Comparison of ENCODE assay signal across 18 cellular contexts in genomic region chr18:76827205-76827885, GRCh38. TPM values are rescaled to one million over a fixed set of nuclear protein-coding genes. Genes with fewer than 3 reads are reported as not detected.
DNase-seq lines count a peak whose midpoint lies in the region; ATAC-seq, FAIRE-seq and TF ChIP-seq lines count a peak whose summit lies in the region.
"Had no signal": no experiment of that assay in that cellular context is flagged by ENCODE, and none has a peak within 500 bp of the region (broad histone marks: within the 10 kb centered on the region; RNA-seq: fewer than 3 reads in every experiment).

No MANE protein-coding gene starts in this region.

- H3K9me3 ChIP-seq in GM23248 (ENCODE audit: low read depth) (no peaks in the 10 kb centered on the region), astrocyte (ENCODE audit: insufficient read depth, low read depth, low read length) (no peaks in the 10 kb centered on the region)
- H3K9me3 ChIP-seq: mucosa of descending colon, pancreas had no signal

- H3K4me2 ChIP-seq in GM23248 (ENCODE audit: unreplicated experiment) (no peak overlapping the region), astrocyte (ENCODE audit: low read length) (peak overlapping the region; percentile 52)

- WGBS in GM23248 (ENCODE audit: low coverage in 1 of 2, low lambda C conversion rate in 2 of 2, missing lambda C conversion rate in 2 of 2), 2 experiments, result 67 to 69% methylated on average over 9 of the region's 9 CpGs

- in situ Hi-C loops in GM23248 (cut with MboI), result no loop called here

- H3K27ac Mint-ChIP-seq in activated CD4-positive, alpha-beta memory T cell treated with anti-CD3 and anti-CD28 coated beads for 36 hours, result peak overlapping the region; percentile 38
- no peak overlapping the region for H3K27ac Mint-ChIP-seq in activated CD4-positive, alpha-beta memory T cell treated with anti-CD3 and anti-CD28 coated beads, Interleukin-2, amount 10 ng/mL, durations not matched to agents 7 days and 5 days
- H3K27ac Mint-ChIP-seq in astrocyte (ENCODE audit: unreplicated experiment) (no peak overlapping the region), progenitor cell of endocrine pancreas (peak overlapping the region; percentile 24)

- H3K36me3 Mint-ChIP-seq in activated CD4-positive, alpha-beta memory T cell treated with anti-CD3 and anti-CD28 coated beads for 36 hours, result peaks cover 2% of the 10 kb centered on the region
- peaks cover 11% of the 10 kb centered on the region for H3K36me3 Mint-ChIP-seq in activated CD4-positive, alpha-beta memory T cell treated with anti-CD3 and anti-CD28 coated beads, Interleukin-2, amount 10 ng/mL, durations not matched to agents 7 days and 5 days (ENCODE audit: low read depth)
- H3K36me3 Mint-ChIP-seq in astrocyte (ENCODE audit: low read depth, unreplicated experiment) (peaks cover 11% of the 10 kb centered on the region), progenitor cell of endocrine pancreas (ENCODE audit: insufficient read depth) (peaks cover 9% of the 10 kb centered on the region)

- peaks cover 4% of the 10 kb centered on the region; the same call in 1 of the 2 replicates for H3K4me1 ChIP-seq in GM23248 (ENCODE audit: insufficient read depth)
- H3K4me1 ChIP-seq in astrocyte (ENCODE audit: insufficient read depth, low read length), result peaks cover 7% of the 10 kb centered on the region

- no peaks in the 10 kb centered on the region for H3K9me2 ChIP-seq in GM23248 (ENCODE audit: insufficient read depth)

- POLR2A ChIA-PET in activated CD4-positive, alpha-beta memory T cell treated with anti-CD3 and anti-CD28 coated beads for 36 hours (lab: Charles Lee), result interaction anchor here (1.1 kb wide), 1 partner anchor 18 kb away, joined by 3 read pairs; no protein-coding TSS in a partner anchor
- POLR2A ChIA-PET in activated CD4-positive, alpha-beta memory T cell treated with anti-CD3 and anti-CD28 coated beads, Interleukin-2, amount 10 ng/mL, durations not matched to agents 7 days and 5 days (lab: Charles Lee), result no interaction called here

- H3K4me1 Mint-ChIP-seq in activated CD4-positive, alpha-beta memory T cell treated with anti-CD3 and anti-CD28 coated beads for 36 hours (ENCODE audit: low read depth), result peaks cover 40% of the 10 kb centered on the region
- H3K4me1 Mint-ChIP-seq in activated CD4-positive, alpha-beta memory T cell treated with anti-CD3 and anti-CD28 coated beads, Interleukin-2, amount 10 ng/mL, durations not matched to agents 7 days and 5 days, result peaks cover 33% of the 10 kb centered on the region
- H3K4me1 Mint-ChIP-seq in astrocyte (ENCODE audit: low read depth, unreplicated experiment) (peaks cover 19% of the 10 kb centered on the region), progenitor cell of endocrine pancreas (ENCODE audit: low read depth) (peaks cover 16% of the 10 kb centered on the region)

- H3K27me3 ChIP-seq in GM23248 (replicated peaks; ENCODE audit: insufficient read depth) (no peaks in the 10 kb centered on the region), astrocyte (ENCODE audit: insufficient read depth, low read length) (no peaks in the 10 kb centered on the region)
- H3K27me3 ChIP-seq: pancreas had no signal

- H4K20me1 ChIP-seq in GM23248 (ENCODE audit: insufficient read depth), result no peaks in the 10 kb centered on the region
- H4K20me1 ChIP-seq in astrocyte (ENCODE audit: insufficient read depth, low read length), result peaks cover 19% of the 10 kb centered on the region

- 0 out of 2 replicates have a peak, but pooled peaks cover 7% of the 10 kb centered on the region for H3F3A ChIP-seq in GM23248 (ENCODE audit: insufficient read depth)

- H2AFZ ChIP-seq in GM23248 (no peak overlapping the region), astrocyte (ENCODE audit: low read depth, low read length) (no peak overlapping the region)

- peak; percentile 21 for DNase-seq in activated CD4-positive, alpha-beta memory T cell treated with anti-CD3 and anti-CD28 coated beads for 36 hours
- DNase-seq in activated CD4-positive, alpha-beta memory T cell treated with anti-CD3 and anti-CD28 coated beads, Interleukin-2, amount 10 ng/mL, durations not matched to agents 7 days and 5 days, result no peak
- DNase-seq in GM23248, result peak; percentile 64
- no peak for DNase-seq in astrocyte (ENCODE audit: low read depth)
- DNase-seq in progenitor cell of endocrine pancreas (ENCODE audit: low spot score, unreplicated experiment), result no peak
- DNase-seq in GF-D8 (lab: John Stamatoyannopoulos, UW), result no peak
- DNase-seq in NCI-H510A treated with DMSO at 0.1 percent for 48 hours (lab: John Stamatoyannopoulos, UW), result no peak
- DNase-seq: activated CD4-positive, CD25-positive, alpha-beta regulatory T cell; DMS153; mucosa of descending colon; NCI-H1092 treated with DMSO at 0.1 percent for 48 hours; NCI-H345; pancreas; substantia nigra had no signal

- H3K27ac ChIP-seq in GM23248 (0 out of 2 replicates have a peak overlapping the region, but pooled peaks have one; percentile 17), astrocyte (ENCODE audit: low read depth, low read length) (peak overlapping the region; percentile 38)
- H3K27ac ChIP-seq: pancreas had no signal

- H3K79me2 ChIP-seq in GM23248 (ENCODE audit: insufficient read depth) (peaks cover 93% of the 10 kb centered on the region), astrocyte (ENCODE audit: insufficient read depth, low read length) (peaks cover 92% of the 10 kb centered on the region)

- CTCF ChIA-PET in activated CD4-positive, alpha-beta memory T cell treated with anti-CD3 and anti-CD28 coated beads for 36 hours (lab: Charles Lee), result interaction anchor here (0.5 to 2.6 kb wide), 2 partner anchors 19 to 25 kb away, joined by 3 to 12 read pairs; no protein-coding TSS in a partner anchor
- CTCF ChIA-PET in activated CD4-positive, alpha-beta memory T cell treated with anti-CD3 and anti-CD28 coated beads, Interleukin-2, amount 10 ng/mL, durations not matched to agents 7 days and 5 days (lab: Charles Lee), result interaction anchor here (1.8 kb wide), 1 partner anchor 24 kb away, joined by 8 read pairs; no protein-coding TSS in a partner anchor

- no peak for ATAC-seq in GM18502 (IDR thresholded peaks at IDR 0.05; ENCODE audit: poor library complexity, unreplicated experiment)
- ATAC-seq: HepG2, mucosa of descending colon, pancreas had no signal

- H3K36me3 ChIP-seq in GM23248 (ENCODE audit: low read depth) (no peaks in the 10 kb centered on the region), astrocyte (ENCODE audit: insufficient read depth, low read length) (no peaks in the 10 kb centered on the region)
- H3K36me3 ChIP-seq: pancreas had no signal

- no peak for FAIRE-seq in astrocyte (lab: Jason Lieb, UNC)
- FAIRE-seq: bronchial epithelial cell, endometrium, HepG2, pancreas had no signal

- H3K27me3 Mint-ChIP-seq in activated CD4-positive, alpha-beta memory T cell treated with anti-CD3 and anti-CD28 coated beads for 36 hours, result no peaks in the 10 kb centered on the region
- H3K27me3 Mint-ChIP-seq in activated CD4-positive, alpha-beta memory T cell treated with anti-CD3 and anti-CD28 coated beads, Interleukin-2, amount 10 ng/mL, durations not matched to agents 7 days and 5 days, result no peaks in the 10 kb centered on the region
- H3K27me3 Mint-ChIP-seq in astrocyte (ENCODE audit: low read depth, unreplicated experiment) (no peaks in the 10 kb centered on the region), progenitor cell of endocrine pancreas (no peaks in the 10 kb centered on the region)

- no peak overlapping the region for H3K9ac ChIP-seq in GM23248
- no peak overlapping the region for H3K9ac ChIP-seq in astrocyte (ENCODE audit: low read length)

- intact Hi-C loops in activated CD4-positive, alpha-beta memory T cell treated with anti-CD3 and anti-CD28 coated beads for 36 hours (cut with micrococcal nuclease), result loop anchor here (10.0 kb wide), 1 partner anchor 277 kb away; no protein-coding TSS in a partner anchor

- H3K4me3 Mint-ChIP-seq in activated CD4-positive, alpha-beta memory T cell treated with anti-CD3 and anti-CD28 coated beads for 36 hours, result no peak overlapping the region
- H3K4me3 Mint-ChIP-seq in activated CD4-positive, alpha-beta memory T cell treated with anti-CD3 and anti-CD28 coated beads, Interleukin-2, amount 10 ng/mL, durations not matched to agents 7 days and 5 days, result no peak overlapping the region
- H3K4me3 Mint-ChIP-seq in astrocyte (ENCODE audit: unreplicated experiment) (no peak overlapping the region), progenitor cell of endocrine pancreas (ENCODE audit: low read depth) (no peak overlapping the region)

- TF ChIP-seq CTCF in astrocyte (IDR thresholded peaks at IDR 0.05; ENCODE audit: insufficient read depth, low read depth, low read length) (no peak), progenitor cell of endocrine pancreas (IDR thresholded peaks at IDR 0.05; ENCODE audit: unreplicated experiment) (no peak)

- H3K4me3 ChIP-seq in GM23248, result no peak overlapping the region
- no peak overlapping the region for H3K4me3 ChIP-seq in astrocyte (ENCODE audit: insufficient read depth, low read depth, low read length)
- H3K4me3 ChIP-seq: mucosa of descending colon, pancreas had no signal

- no peaks in the 10 kb centered on the region for H3K9me3 Mint-ChIP-seq in activated CD4-positive, alpha-beta memory T cell treated with anti-CD3 and anti-CD28 coated beads for 36 hours
- H3K9me3 Mint-ChIP-seq in activated CD4-positive, alpha-beta memory T cell treated with anti-CD3 and anti-CD28 coated beads, Interleukin-2, amount 10 ng/mL, durations not matched to agents 7 days and 5 days, result no peaks in the 10 kb centered on the region
- peaks cover 2% of the 10 kb centered on the region for H3K9me3 Mint-ChIP-seq in astrocyte (ENCODE audit: unreplicated experiment)
- peaks cover 7% of the 10 kb centered on the region for H3K9me3 Mint-ChIP-seq in progenitor cell of endocrine pancreas (ENCODE audit: low read depth)

RNA-seq across cellular contexts. Expression of gene ZNF236, which starts 5.0 kb away (rescaled TPM):
- total RNA-seq in activated CD4-positive, alpha-beta memory T cell treated with anti-CD3 and anti-CD28 coated beads for 36 hours, result 10 to 100 TPM; 14.4 to 15.6 TPM
- total RNA-seq in activated CD4-positive, alpha-beta memory T cell treated with anti-CD3 and anti-CD28 coated beads, Interleukin-2, amount 10 ng/mL, durations not matched to agents 7 days and 5 days, result 10 to 100 TPM; 17.9 to 20.2 TPM
- total RNA-seq in GM23248 (2014; rRNA removed; shearing (Covaris generic)), result 5.1 and 12.4 TPM in 2 replicates
- polyA plus RNA-seq in GM23248 (2016; fragmentation: Nextera tagmentation; extraction: Ambion mirVana), result 2.4 and 4.6 TPM in 2 replicates
- total RNA-seq in astrocyte (10.9 and 13.3 TPM in 2 replicates), progenitor cell of endocrine pancreas (28.9 and 32.5 TPM in 2 replicates)

Comparison
In these comparisons a context has a peak if more than half of its experiments do, and no peak if none do; other contexts are left out.
1. DNase-seq: peak in activated CD4-positive, alpha-beta memory T cell treated with anti-CD3 and anti-CD28 coated beads for 36 hours (single experiment) and GM23248 (single experiment); none in activated CD4-positive, alpha-beta memory T cell treated with anti-CD3 and anti-CD28 coated beads, Interleukin-2, amount 10 ng/mL, durations not matched to agents 7 days and 5 days (single experiment), astrocyte (single experiment), progenitor cell of endocrine pancreas (single experiment), GF-D8 (single experiment) and NCI-H510A treated with DMSO at 0.1 percent for 48 hours (single experiment).
2. H3K27ac Mint-ChIP-seq: peak in activated CD4-positive, alpha-beta memory T cell treated with anti-CD3 and anti-CD28 coated beads for 36 hours (single experiment) and progenitor cell of endocrine pancreas (single experiment); none in activated CD4-positive, alpha-beta memory T cell treated with anti-CD3 and anti-CD28 coated beads, Interleukin-2, amount 10 ng/mL, durations not matched to agents 7 days and 5 days (single experiment) and astrocyte (single experiment).